1 cellular context compared by ENCODE assay signal in the genomic region with DNA sequence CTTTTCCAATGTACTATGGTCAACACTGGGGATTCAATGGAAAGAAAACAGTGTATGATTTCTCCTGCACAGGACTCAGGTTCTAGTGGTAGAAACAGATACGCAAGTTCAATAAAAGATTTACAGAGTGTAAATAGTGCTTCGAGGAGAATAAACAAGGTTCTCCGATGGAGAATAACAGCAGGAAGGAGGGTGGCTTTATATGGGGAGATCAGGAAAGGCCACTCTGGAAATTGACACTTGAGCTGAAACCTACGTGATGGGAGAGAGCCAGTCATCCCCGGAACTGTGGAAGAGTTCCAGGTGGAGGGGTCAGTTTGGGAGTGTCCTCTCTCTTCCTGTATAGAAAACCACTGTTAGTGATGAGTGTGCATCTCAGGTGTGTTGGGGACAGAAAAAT.
TF ChIP-seq lines count a peak whose summit lies in the region.

No MANE protein-coding gene starts in this region.

TF ChIP-seq in HepG2, 621 proteins besides CTCF, POLR2A, EP300 and RAD21 (continued from another document):
- TF ChIP-seq TSC22D2 (CRISPR knock-in tag; IDR thresholded peaks at IDR 0.05; ENCODE audit: borderline replicate concordance) (no peak), POGZ (CRISPR knock-in tag; IDR thresholded peaks at IDR 0.05) (no peak)
- TF ChIP-seq, protein P1, sequence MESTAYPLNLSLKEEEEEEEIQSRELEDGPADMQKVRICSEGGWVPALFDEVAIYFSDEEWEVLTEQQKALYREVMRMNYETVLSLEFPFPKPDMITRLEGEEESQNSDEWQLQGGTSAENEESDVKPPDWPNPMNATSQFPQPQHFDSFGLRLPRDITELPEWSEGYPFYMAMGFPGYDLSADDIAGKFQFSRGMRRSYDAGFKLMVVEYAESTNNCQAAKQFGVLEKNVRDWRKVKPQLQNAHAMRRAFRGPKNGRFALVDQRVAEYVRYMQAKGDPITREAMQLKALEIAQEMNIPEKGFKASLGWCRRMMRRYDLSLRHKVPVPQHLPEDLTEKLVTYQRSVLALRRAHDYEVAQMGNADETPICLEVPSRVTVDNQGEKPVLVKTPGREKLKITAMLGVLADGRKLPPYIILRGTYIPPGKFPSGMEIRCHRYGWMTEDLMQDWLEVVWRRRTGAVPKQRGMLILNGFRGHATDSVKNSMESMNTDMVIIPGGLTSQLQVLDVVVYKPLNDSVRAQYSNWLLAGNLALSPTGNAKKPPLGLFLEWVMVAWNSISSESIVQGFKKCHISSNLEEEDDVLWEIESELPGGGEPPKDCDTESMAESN (CRISPR knock-in tag; conservative IDR thresholded peaks at IDR 0.05): no peak
